Comparison of ENCODE assay signal across 11 cellular contexts in the genomic region with DNA sequence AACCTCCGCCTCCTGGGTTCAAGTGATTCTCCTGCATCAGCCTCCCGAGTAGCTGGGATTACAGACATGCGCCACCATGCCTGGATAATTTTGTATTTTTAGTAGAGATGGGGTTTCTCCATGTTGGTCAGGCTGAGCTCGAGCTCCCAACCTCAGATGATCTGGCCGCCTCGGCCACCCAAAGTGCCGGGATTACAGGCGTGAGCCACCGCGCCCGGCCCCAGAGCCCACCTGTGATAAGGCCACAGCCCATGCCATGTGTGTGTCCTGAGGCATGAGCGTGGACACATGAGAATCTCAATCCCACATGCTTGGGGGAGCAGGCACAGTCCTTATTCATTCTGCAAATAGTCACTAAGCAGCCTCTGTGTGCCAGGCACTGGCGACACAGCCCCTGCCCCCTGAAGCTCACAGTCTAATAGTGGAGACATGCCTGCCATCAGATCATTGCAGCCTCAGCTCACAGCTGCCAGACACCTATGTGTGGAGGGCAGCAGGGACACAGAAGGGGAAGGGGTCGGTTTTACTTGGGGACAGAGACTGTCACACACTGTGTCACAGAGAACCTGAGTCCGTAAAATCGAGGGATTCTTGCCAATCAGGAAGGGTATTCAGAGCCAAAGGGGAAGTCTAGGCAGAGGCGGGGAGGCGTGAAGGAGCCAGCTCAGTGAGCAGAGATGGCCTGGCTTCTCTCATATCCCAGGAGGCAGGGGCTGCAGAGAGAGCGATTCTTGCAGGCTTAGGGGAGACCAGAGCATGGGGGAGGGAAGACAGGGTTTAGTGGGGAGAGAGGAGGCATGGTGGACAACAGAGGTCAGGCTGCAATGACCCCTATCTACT. TPM values are rescaled to one million over a fixed set of nuclear protein-coding genes. Genes with fewer than 3 reads are reported as not detected.
"Had no signal": no experiment of that assay in that cellular context is flagged by ENCODE, and none has a peak within 500 bp of the region (broad histone marks: within the 10 kb centered on the region; RNA-seq: fewer than 3 reads in every experiment).

No MANE protein-coding gene starts in this region.

- DNase-seq: cortex of kidney had no signal

- H3K9me3 Mint-ChIP-seq: activated CD8-positive, alpha-beta T cell treated with anti-CD3 and anti-CD28 coated beads for 36 hours; activated naive CD4-positive, alpha-beta T cell treated with anti-CD3 and anti-CD28 coated beads for 36 hours; neural crest cell; stimulated activated naive CD8-positive, alpha-beta T cell treated with anti-CD3 and anti-CD28 coated beads, Interleukin-15, amount 100 ng/mL, for 72 hours had no signal

- H3K27ac Mint-ChIP-seq: activated CD4-positive, alpha-beta T cell treated with anti-CD3 and anti-CD28 coated beads for 36 hours; activated CD8-positive, alpha-beta T cell treated with anti-CD3 and anti-CD28 coated beads for 36 hours; activated naive CD4-positive, alpha-beta T cell treated with anti-CD3 and anti-CD28 coated beads for 36 hours had no signal

- H3K4me1 Mint-ChIP-seq: activated CD4-positive, alpha-beta T cell treated with anti-CD3 and anti-CD28 coated beads for 36 hours had no signal

- H3K9me3 ChIP-seq: gastrocnemius medialis, pancreas, testis had no signal

- H3K4me1 ChIP-seq: gastrocnemius medialis had no signal

- H3K27me3 ChIP-seq: pancreas, testis had no signal

- FAIRE-seq: keratinocyte, pancreas had no signal

- H3K27ac ChIP-seq: gastrocnemius medialis, pancreas, testis had no signal

- H3K4me3 Mint-ChIP-seq: activated CD4-positive, alpha-beta T cell treated with anti-CD3 and anti-CD28 coated beads for 36 hours; activated CD8-positive, alpha-beta T cell treated with anti-CD3 and anti-CD28 coated beads for 36 hours; activated naive CD4-positive, alpha-beta T cell treated with anti-CD3 and anti-CD28 coated beads for 36 hours; neural crest cell; stimulated activated naive CD8-positive, alpha-beta T cell treated with anti-CD3 and anti-CD28 coated beads, Interleukin-15, amount 100 ng/mL, for 72 hours; T-helper 17 cell had no signal

- H3K36me3 ChIP-seq: gastrocnemius medialis, pancreas had no signal

- H3K4me3 ChIP-seq: gastrocnemius medialis, pancreas, testis had no signal

RNA-seq across cellular contexts. Expression of a gene that starts 9.4 kb away (rescaled TPM):
- total RNA-seq: activated CD4-positive, alpha-beta T cell treated with anti-CD3 and anti-CD28 coated beads for 36 hours; activated CD8-positive, alpha-beta T cell treated with anti-CD3 and anti-CD28 coated beads for 36 hours; activated naive CD4-positive, alpha-beta T cell treated with anti-CD3 and anti-CD28 coated beads for 36 hours; neural crest cell had no signal
